1 cellular context compared by ENCODE assay signal in the genomic region with DNA sequence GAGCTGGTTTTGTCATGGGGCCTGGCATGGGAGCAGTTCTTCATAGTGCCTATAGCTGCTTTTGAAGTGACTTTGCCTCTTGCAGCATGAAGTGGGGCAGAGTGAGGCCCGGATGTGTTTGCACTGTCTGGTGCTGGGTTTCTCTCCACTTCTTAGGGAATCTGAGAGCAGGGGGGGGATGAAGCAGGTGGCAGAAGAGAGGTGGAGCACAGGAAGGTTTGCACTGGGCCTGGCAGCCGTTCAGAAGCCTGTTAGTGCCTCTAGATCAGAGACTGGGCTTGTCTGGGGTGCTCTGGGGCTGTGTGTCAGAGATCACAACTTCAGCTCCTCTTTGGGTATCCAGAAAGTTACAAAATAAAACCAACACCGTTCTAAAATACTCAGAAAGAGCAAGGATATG.
TF ChIP-seq lines count a peak whose summit lies in the region.

No MANE protein-coding gene starts in this region.

TF ChIP-seq in HepG2, 621 proteins besides CTCF, POLR2A, EP300 and RAD21:
- TF ChIP-seq, protein P1, sequence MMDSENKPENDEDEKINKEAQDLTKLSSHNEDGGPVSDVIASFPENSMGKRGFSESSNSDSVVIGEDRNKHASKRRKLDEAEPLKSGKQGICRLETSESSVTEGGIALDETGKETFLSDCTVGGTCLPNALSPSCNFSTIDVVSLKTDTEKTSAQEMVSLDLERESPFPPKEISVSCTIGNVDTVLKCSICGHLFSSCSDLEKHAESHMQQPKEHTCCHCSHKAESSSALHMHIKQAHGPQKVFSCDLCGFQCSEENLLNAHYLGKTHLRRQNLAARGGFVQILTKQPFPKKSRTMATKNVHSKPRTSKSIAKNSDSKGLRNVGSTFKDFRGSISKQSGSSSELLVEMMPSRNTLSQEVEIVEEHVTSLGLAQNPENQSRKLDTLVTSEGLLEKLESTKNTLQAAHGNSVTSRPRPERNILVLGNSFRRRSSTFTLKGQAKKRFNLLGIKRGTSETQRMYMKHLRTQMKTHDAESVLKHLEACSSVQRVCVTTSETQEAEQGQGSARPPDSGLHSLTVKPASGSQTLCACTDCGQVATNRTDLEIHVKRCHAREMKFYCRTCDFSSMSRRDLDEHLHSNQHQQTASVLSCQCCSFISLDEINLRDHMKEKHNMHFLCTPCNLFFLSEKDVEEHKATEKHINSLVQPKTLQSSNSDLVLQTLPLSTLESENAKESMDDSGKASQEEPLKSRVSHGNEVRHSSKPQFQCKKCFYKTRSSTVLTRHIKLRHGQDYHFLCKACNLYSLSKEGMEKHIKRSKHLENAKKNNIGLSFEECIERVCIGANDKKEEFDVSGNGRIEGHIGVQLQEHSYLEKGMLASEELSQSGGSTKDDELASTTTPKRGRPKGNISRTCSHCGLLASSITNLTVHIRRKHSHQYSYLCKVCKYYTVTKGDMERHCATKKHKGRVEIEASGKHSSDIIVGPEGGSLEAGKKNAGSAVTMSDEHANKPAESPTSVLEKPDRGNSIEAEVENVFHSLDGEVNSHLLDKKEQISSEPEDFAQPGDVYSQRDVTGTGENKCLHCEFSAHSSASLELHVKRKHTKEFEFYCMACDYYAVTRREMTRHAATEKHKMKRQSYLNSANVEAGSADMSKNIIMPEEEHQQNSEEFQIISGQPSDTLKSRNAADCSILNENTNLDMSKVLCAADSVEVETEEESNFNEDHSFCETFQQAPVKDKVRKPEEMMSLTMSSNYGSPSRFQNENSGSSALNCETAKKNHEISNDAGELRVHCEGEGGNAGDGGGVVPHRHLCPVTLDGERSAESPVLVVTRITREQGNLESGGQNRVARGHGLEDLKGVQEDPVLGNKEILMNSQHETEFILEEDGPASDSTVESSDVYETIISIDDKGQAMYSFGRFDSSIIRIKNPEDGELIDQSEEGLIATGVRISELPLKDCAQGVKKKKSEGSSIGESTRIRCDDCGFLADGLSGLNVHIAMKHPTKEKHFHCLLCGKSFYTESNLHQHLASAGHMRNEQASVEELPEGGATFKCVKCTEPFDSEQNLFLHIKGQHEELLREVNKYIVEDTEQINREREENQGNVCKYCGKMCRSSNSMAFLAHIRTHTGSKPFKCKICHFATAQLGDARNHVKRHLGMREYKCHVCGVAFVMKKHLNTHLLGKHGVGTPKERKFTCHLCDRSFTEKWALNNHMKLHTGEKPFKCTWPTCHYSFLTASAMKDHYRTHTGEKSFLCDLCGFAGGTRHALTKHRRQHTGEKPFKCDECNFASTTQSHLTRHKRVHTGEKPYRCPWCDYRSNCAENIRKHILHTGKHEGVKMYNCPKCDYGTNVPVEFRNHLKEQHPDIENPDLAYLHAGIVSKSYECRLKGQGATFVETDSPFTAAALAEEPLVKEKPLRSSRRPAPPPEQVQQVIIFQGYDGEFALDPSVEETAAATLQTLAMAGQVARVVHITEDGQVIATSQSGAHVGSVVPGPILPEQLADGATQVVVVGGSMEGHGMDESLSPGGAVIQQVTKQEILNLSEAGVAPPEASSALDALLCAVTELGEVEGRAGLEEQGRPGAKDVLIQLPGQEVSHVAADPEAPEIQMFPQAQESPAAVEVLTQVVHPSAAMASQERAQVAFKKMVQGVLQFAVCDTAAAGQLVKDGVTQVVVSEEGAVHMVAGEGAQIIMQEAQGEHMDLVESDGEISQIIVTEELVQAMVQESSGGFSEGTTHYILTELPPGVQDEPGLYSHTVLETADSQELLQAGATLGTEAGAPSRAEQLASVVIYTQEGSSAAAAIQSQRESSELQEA (CRISPR knock-in tag; IDR thresholded peaks at IDR 0.05; ENCODE audit: not compliant biosample characterization) = no peak
- TF ChIP-seq, protein P2, sequence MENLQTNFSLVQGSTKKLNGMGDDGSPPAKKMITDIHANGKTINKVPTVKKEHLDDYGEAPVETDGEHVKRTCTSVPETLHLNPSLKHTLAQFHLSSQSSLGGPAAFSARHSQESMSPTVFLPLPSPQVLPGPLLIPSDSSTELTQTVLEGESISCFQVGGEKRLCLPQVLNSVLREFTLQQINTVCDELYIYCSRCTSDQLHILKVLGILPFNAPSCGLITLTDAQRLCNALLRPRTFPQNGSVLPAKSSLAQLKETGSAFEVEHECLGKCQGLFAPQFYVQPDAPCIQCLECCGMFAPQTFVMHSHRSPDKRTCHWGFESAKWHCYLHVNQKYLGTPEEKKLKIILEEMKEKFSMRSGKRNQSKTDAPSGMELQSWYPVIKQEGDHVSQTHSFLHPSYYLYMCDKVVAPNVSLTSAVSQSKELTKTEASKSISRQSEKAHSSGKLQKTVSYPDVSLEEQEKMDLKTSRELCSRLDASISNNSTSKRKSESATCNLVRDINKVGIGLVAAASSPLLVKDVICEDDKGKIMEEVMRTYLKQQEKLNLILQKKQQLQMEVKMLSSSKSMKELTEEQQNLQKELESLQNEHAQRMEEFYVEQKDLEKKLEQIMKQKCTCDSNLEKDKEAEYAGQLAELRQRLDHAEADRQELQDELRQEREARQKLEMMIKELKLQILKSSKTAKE (CRISPR knock-in tag; IDR thresholded peaks at IDR 0.05; ENCODE audit: borderline replicate concordance) = no peak
- TF ChIP-seq ZFYVE20 (CRISPR knock-in tag; IDR thresholded peaks at IDR 0.05; ENCODE audit: borderline replicate concordance, low read depth) = no peak
- no peak for TF ChIP-seq MLLT10 (CRISPR knock-in tag; IDR thresholded peaks at IDR 0.05)
- TF ChIP-seq ZBTB7B (CRISPR knock-in tag; IDR thresholded peaks at IDR 0.05) = no peak
- no peak for TF ChIP-seq ZNF17 (CRISPR knock-in tag; IDR thresholded peaks at IDR 0.05)
- no peak for TF ChIP-seq ZNF337 (CRISPR knock-in tag; IDR thresholded peaks at IDR 0.05; ENCODE audit: borderline replicate concordance, low read depth)
- no peak for TF ChIP-seq ZNF567 (CRISPR knock-in tag; IDR thresholded peaks at IDR 0.05; ENCODE audit: borderline replicate concordance)
- TF ChIP-seq, protein P3, sequence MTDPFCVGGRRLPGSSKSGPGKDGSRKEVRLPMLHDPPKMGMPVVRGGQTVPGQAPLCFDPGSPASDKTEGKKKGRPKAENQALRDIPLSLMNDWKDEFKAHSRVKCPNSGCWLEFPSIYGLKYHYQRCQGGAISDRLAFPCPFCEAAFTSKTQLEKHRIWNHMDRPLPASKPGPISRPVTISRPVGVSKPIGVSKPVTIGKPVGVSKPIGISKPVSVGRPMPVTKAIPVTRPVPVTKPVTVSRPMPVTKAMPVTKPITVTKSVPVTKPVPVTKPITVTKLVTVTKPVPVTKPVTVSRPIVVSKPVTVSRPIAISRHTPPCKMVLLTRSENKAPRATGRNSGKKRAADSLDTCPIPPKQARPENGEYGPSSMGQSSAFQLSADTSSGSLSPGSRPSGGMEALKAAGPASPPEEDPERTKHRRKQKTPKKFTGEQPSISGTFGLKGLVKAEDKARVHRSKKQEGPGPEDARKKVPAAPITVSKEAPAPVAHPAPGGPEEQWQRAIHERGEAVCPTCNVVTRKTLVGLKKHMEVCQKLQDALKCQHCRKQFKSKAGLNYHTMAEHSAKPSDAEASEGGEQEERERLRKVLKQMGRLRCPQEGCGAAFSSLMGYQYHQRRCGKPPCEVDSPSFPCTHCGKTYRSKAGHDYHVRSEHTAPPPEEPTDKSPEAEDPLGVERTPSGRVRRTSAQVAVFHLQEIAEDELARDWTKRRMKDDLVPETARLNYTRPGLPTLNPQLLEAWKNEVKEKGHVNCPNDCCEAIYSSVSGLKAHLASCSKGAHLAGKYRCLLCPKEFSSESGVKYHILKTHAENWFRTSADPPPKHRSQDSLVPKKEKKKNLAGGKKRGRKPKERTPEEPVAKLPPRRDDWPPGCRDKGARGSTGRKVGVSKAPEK (CRISPR knock-in tag; IDR thresholded peaks at IDR 0.05; ENCODE audit: borderline replicate concordance) = no peak
- TF ChIP-seq MYNN (CRISPR knock-in tag; IDR thresholded peaks at IDR 0.05; ENCODE audit: low read depth) = no peak
- no peak for TF ChIP-seq ZFP37 (CRISPR knock-in tag; IDR thresholded peaks at IDR 0.05; ENCODE audit: borderline replicate concordance)
- TF ChIP-seq, protein P4, sequence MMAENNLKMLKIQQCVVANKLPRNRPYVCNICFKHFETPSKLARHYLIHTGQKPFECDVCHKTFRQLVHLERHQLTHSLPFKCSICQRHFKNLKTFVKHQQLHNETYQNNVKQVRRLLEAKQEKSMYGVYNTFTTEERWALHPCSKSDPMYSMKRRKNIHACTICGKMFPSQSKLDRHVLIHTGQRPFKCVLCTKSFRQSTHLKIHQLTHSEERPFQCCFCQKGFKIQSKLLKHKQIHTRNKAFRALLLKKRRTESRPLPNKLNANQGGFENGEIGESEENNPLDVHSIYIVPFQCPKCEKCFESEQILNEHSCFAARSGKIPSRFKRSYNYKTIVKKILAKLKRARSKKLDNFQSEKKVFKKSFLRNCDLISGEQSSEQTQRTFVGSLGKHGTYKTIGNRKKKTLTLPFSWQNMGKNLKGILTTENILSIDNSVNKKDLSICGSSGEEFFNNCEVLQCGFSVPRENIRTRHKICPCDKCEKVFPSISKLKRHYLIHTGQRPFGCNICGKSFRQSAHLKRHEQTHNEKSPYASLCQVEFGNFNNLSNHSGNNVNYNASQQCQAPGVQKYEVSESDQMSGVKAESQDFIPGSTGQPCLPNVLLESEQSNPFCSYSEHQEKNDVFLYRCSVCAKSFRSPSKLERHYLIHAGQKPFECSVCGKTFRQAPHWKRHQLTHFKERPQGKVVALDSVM (CRISPR knock-in tag; IDR thresholded peaks at IDR 0.05) = no peak
- no peak for TF ChIP-seq ZKSCAN5 (CRISPR knock-in tag; IDR thresholded peaks at IDR 0.05)
- no peak for TF ChIP-seq TAF1 (CRISPR knock-in tag; IDR thresholded peaks at IDR 0.05)
TF ChIP-seq in HepG2: peak in this region for 0.
